In the genomic region with DNA sequence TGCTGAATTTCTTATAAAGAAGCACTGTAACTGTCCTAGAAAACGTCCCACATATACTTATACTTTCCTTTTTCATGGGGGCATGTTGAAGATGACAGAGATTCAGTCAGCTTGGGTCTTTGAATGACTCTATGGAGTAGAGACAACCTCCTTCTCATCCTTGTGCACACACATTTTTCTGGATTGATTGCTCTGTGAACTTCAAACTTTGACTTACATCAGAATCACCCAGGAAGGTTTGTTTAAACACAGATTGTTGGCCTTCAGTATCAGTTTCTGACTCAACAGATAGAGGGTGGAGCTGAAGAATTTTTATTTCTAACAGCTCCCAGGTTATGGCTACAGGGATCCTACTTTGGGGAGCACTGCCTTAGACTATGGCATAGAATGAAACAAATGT, we compare ENCODE assay signal across 19 cellular contexts.
A peak's percentile ranks its signal among the peaks of the same experiment; 100 is the strongest.
DNase-seq lines count a peak whose midpoint lies in the region; ATAC-seq, FAIRE-seq and TF ChIP-seq lines count a peak whose summit lies in the region.
"Had no signal": no experiment of that assay in that cellular context is flagged by ENCODE, and none has a peak within 500 bp of the region (broad histone marks: within the 10 kb centered on the region; RNA-seq: fewer than 3 reads in every experiment).

No MANE protein-coding gene starts in this region.

- H4K20me1 ChIP-seq in hepatocyte (ENCODE audit: insufficient read depth, poor library complexity, severe bottlenecking) = no peaks in the 10 kb centered on the region
- H4K20me1 ChIP-seq: BLaER1 had no signal

- H3K36me3 ChIP-seq in hepatocyte (replicated peaks; ENCODE audit: insufficient read depth, low read depth) = no peaks in the 10 kb centered on the region
- no peaks in the 10 kb centered on the region for H3K36me3 ChIP-seq in right lobe of liver
- H3K36me3 ChIP-seq: BLaER1 had no signal

- H3K9me3 ChIP-seq in hepatocyte (ENCODE audit: low read depth) = no peaks in the 10 kb centered on the region
- H3K9me3 ChIP-seq in right lobe of liver = no peaks in the 10 kb centered on the region
- H3K9me3 ChIP-seq: BLaER1 had no signal

- DNase-seq in H54 (ENCODE audit: insufficient read length, low spot score) (no peak), HuH-7.5 (ENCODE audit: low spot score) (peak; percentile 14), hepatocyte (ENCODE audit: low spot score) (peak; percentile 10), right lobe of liver (no peak)
- no peak for DNase-seq in activated effector memory CD4-positive, alpha-beta T cell treated with anti-CD3 and anti-CD28 coated beads, Interleukin-2, amount 50 U/mL, for 16 hours
- DNase-seq: 8988T; Calu3; CD4-positive, alpha-beta memory T cell; DMS79 treated with DMSO at 0.1 percent for 48 hours; GF-D8; H7; HFFc6; KG1 had no signal

- H3K4me2 ChIP-seq in hepatocyte = no peak overlapping the region
- H3K4me2 ChIP-seq: BLaER1, GM23338 had no signal

- H3K4me3 ChIP-seq in hepatocyte (no peak overlapping the region), right lobe of liver (no peak overlapping the region)
- H3K4me3 ChIP-seq: BLaER1, GM23338 had no signal

- H2AFZ ChIP-seq in hepatocyte = no peak overlapping the region

- peak; percentile 95 to 99 (median 98) for ATAC-seq in right lobe of liver
- ATAC-seq in HG02571 (IDR thresholded peaks at IDR 0.05; ENCODE audit: unreplicated experiment) = no peak
- ATAC-seq in GM21786 (IDR thresholded peaks at IDR 0.05; ENCODE audit: unreplicated experiment) = no peak
- no peak for ATAC-seq in GM21529 (IDR thresholded peaks at IDR 0.05; ENCODE audit: unreplicated experiment)
- ATAC-seq: GM23338, HCT116 had no signal

- TF ChIP-seq CTCF in hepatocyte (IDR thresholded peaks at IDR 0.05; ENCODE audit: poor library complexity) (no peak), right lobe of liver (IDR thresholded peaks at IDR 0.05) (no peak)

- no peaks in the 10 kb centered on the region for H3K79me2 ChIP-seq in hepatocyte

- FAIRE-seq in H54 (lab: Jason Lieb, UNC) = peak; percentile 66

- TF ChIP-seq POLR2A in H54 (IDR thresholded peaks at IDR 0.05; ENCODE audit: low read depth, low read length) = no peak
- TF ChIP-seq POLR2A in right lobe of liver (IDR thresholded peaks at IDR 0.05) = no peak

- H3K4me1 ChIP-seq in hepatocyte (ENCODE audit: insufficient read depth) (peaks cover 10% of the 10 kb centered on the region), right lobe of liver (peaks cover 0 to 17% (median 3%) of the 10 kb centered on the region in 4 donors)
- H3K4me1 ChIP-seq: BLaER1 had no signal

- intact Hi-C loops in right lobe of liver (cut with DNase I) = no loop called here

- no peaks in the 10 kb centered on the region for H3K9me2 ChIP-seq in hepatocyte (replicated peaks; ENCODE audit: insufficient read depth)

- no peaks in the 10 kb centered on the region for H3K27me3 ChIP-seq in hepatocyte
- no peaks in the 10 kb centered on the region for H3K27me3 ChIP-seq in right lobe of liver
- H3K27me3 ChIP-seq: BLaER1 had no signal

- H3K27ac ChIP-seq in hepatocyte (peak overlapping the region; percentile 52), right lobe of liver (peak overlapping the region; percentile 5 to 31 (median 17))
- H3K27ac ChIP-seq: BLaER1 had no signal

- WGBS in hepatocyte (ENCODE audit: low lambda C conversion rate, missing lambda C conversion rate) = 79% methylated on average over 1 of the region's 1 CpG
- WGBS in right lobe of liver (ENCODE audit: insufficient coverage, low coverage, low lambda C conversion rate, missing lambda C conversion rate) = 17% methylated on average over 1 of the region's 1 CpG

Comparison
In these comparisons a context has a peak if more than half of its experiments do, and no peak if none do; other contexts are left out.
1. DNase-seq: peak in HuH-7.5 (single experiment) and hepatocyte (single experiment); none in H54 (single experiment), right lobe of liver (0 of 3) and activated effector memory CD4-positive, alpha-beta T cell treated with anti-CD3 and anti-CD28 coated beads, Interleukin-2, amount 50 U/mL, for 16 hours (single experiment).
2. ATAC-seq: peak in right lobe of liver (4 of 4); none in HG02571 (single experiment), GM21786 (single experiment) and GM21529 (single experiment).